8 cellular contexts compared by ENCODE assay signal in genomic region chr16:48383877-48384304, GRCh38. TPM values are rescaled to one million over a fixed set of nuclear protein-coding genes. Genes with fewer than 3 reads are reported as not detected.
DNase-seq lines count a peak whose midpoint lies in the region; ATAC-seq and TF ChIP-seq lines count a peak whose summit lies in the region.

No MANE protein-coding gene starts in this region.

- no peaks in the 10 kb centered on the region for H3K27me3 ChIP-seq in HL-60 (ENCODE audit: insufficient read depth, poor library complexity, severe bottlenecking)
- H3K27me3 ChIP-seq in prostate gland (replicated peaks; ENCODE audit: insufficient read depth), result no peaks in the 10 kb centered on the region

- H3K4me1 Mint-ChIP-seq in activated CD4-positive, alpha-beta memory T cell treated with anti-CD3 and anti-CD28 coated beads, Interleukin-2, amount 10 ng/mL, durations not matched to agents 7 days and 5 days, result peaks cover 34% of the 10 kb centered on the region

- H3K27ac ChIP-seq in C4-2B (peak overlapping the region; percentile 98), HL-60 (replicated peaks) (peak overlapping the region; percentile 80), prostate gland (peak overlapping the region; percentile 97 to 99)

- H3K36me3 Mint-ChIP-seq in activated CD4-positive, alpha-beta memory T cell treated with anti-CD3 and anti-CD28 coated beads, Interleukin-2, amount 10 ng/mL, durations not matched to agents 7 days and 5 days (ENCODE audit: low read depth), result peaks cover 7% of the 10 kb centered on the region

- no peaks in the 10 kb centered on the region for H3K36me3 ChIP-seq in prostate gland

- CTCF ChIA-PET in activated CD4-positive, alpha-beta memory T cell treated with anti-CD3 and anti-CD28 coated beads, Interleukin-2, amount 10 ng/mL, durations not matched to agents 7 days and 5 days (lab: Charles Lee), result interaction anchor here (0.8 to 2.1 kb wide), 7 partner anchors 10 to 247 kb away, joined by 3 to 8 read pairs (median 5); no protein-coding TSS in a partner anchor

- H3K4me3 ChIP-seq in HL-60 (replicated peaks; ENCODE audit: insufficient read depth, low read length) (peak overlapping the region; percentile 73), prostate gland (peak overlapping the region; percentile 73 to 93)

- H3K9me3 Mint-ChIP-seq in activated CD4-positive, alpha-beta memory T cell treated with anti-CD3 and anti-CD28 coated beads, Interleukin-2, amount 10 ng/mL, durations not matched to agents 7 days and 5 days, result no peaks in the 10 kb centered on the region

- DNase-seq in HL-60 (ENCODE audit: low read depth in 1 of 2, low spot score in 1 of 2) (peak in 1 of 2 experiments; percentile 25), germinal center (ENCODE audit: low spot score) (peak; percentile 9), prostate gland (ENCODE audit: low spot score) (peak; percentile 21), NK-92 (lab: John Stamatoyannopoulos, UW; ENCODE audit: unreplicated experiment) (no peak), SHP77 treated with DMSO at 0.1 percent for 48 hours (lab: John Stamatoyannopoulos, UW) (no peak)
- DNase-seq in activated CD4-positive, alpha-beta memory T cell treated with anti-CD3 and anti-CD28 coated beads, Interleukin-2, amount 10 ng/mL, durations not matched to agents 7 days and 5 days, result no peak

- no peaks in the 10 kb centered on the region for H3K27me3 Mint-ChIP-seq in activated CD4-positive, alpha-beta memory T cell treated with anti-CD3 and anti-CD28 coated beads, Interleukin-2, amount 10 ng/mL, durations not matched to agents 7 days and 5 days

- no peak for ATAC-seq in HG03354 (IDR thresholded peaks at IDR 0.05; ENCODE audit: poor library complexity, severe bottlenecking, unreplicated experiment)

- intact Hi-C loops in prostate gland (cut with DNase I), result loop anchor here (10.0 kb wide), 1 partner anchor 1409 kb away; the partner anchor contains the start of gene DNAJA2

- POLR2A ChIA-PET in activated CD4-positive, alpha-beta memory T cell treated with anti-CD3 and anti-CD28 coated beads, Interleukin-2, amount 10 ng/mL, durations not matched to agents 7 days and 5 days (lab: Charles Lee), result interaction anchor here (0.9 to 4.0 kb wide), 13 partner anchors 8 to 247 kb away, joined by 3 to 79 read pairs (median 6); partner anchors contain the start of genes LONP2 and N4BP1

- peak overlapping the region; percentile 88 for H3K4me3 Mint-ChIP-seq in activated CD4-positive, alpha-beta memory T cell treated with anti-CD3 and anti-CD28 coated beads, Interleukin-2, amount 10 ng/mL, durations not matched to agents 7 days and 5 days

- no peak for TF ChIP-seq CTCF in C4-2B (conservative IDR thresholded peaks at IDR 0.05)
- no peak for TF ChIP-seq CTCF in HL-60 (IDR thresholded peaks at IDR 0.05; ENCODE audit: insufficient read depth, low read length)
- no peak for TF ChIP-seq CTCF in prostate gland (IDR thresholded peaks at IDR 0.05)

- H3K27ac Mint-ChIP-seq in activated CD4-positive, alpha-beta memory T cell treated with anti-CD3 and anti-CD28 coated beads, Interleukin-2, amount 10 ng/mL, durations not matched to agents 7 days and 5 days, result peak overlapping the region; percentile 71

- WGBS in prostate gland, result 4% methylated on average over 6 of the region's 6 CpGs

- no peaks in the 10 kb centered on the region for H3K9me3 ChIP-seq in prostate gland

- peaks cover 11% of the 10 kb centered on the region for H3K4me1 ChIP-seq in prostate gland (replicated peaks)

- TF ChIP-seq POLR2A in prostate gland (IDR thresholded peaks at IDR 0.05), result peak; percentile 26

RNA-seq across cellular contexts. Expression of gene SIAH1, which starts 1.3 kb away (rescaled TPM):
- 10 to 100 TPM; 16.1 to 16.5 TPM for total RNA-seq in activated CD4-positive, alpha-beta memory T cell treated with anti-CD3 and anti-CD28 coated beads, Interleukin-2, amount 10 ng/mL, durations not matched to agents 7 days and 5 days
- 10 to 100 TPM; 24.0 to 36.1 TPM for total RNA-seq in prostate gland

Comparison
In these comparisons a context has a peak if more than half of its experiments do, and no peak if none do; other contexts are left out.
1. DNase-seq: peak in germinal center (single experiment) and prostate gland (single experiment); none in activated CD4-positive, alpha-beta memory T cell treated with anti-CD3 and anti-CD28 coated beads, Interleukin-2, amount 10 ng/mL, durations not matched to agents 7 days and 5 days (single experiment), NK-92 (single experiment) and SHP77 treated with DMSO at 0.1 percent for 48 hours (single experiment).
2. Peak in every context shown above with its lines, with median percentiles within 50 percentile points of each other: H3K27ac ChIP-seq.